ENCODE assay signal across 12 cellular contexts in the genomic region with DNA sequence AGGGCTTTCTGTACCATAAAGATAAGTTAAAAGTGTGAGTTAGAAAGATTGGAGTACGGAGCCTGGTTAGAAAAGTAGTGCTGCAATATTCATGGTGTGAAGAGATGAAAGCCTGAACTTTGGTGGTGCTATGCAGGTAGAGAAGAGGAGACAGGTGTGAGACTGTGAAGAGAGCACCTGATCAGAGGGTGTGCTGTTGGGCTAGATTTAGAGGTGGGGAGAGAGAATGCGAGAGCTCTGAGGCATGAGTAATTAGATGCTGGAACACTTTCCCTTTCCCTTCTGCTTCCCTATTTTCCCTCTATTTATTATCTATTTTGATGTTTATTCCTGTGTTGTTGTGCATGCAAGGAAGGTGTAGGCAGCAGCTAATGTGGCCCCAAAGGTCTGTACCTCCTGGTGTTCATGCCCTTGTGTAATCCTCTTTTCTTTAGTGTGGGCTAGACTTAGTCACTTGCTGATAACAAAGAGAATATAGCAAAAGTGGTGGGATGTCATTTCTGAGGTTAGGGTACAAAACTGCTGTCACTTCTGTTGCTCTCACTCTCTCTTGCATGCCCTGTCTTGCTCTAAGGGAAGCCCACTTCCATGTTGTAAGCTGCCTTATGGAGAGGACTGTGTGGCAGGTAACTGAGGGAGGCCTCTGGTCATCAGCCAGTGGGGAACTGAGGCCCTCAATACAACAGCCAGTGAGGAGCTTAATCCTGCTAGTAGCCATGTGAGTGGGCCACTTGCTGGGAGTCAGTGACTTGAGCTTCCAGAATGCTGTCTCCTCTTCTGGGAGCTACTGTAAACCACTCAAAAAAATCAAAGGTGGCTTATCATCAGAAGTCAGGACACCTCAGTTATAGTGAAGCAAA. TPM values are rescaled to one million over a fixed set of nuclear protein-coding genes. Genes with fewer than 3 reads are reported as not detected.
DNase-seq lines count a peak whose midpoint lies in the region; ATAC-seq and TF ChIP-seq lines count a peak whose summit lies in the region.
"Had no signal": no experiment of that assay in that cellular context is flagged by ENCODE, and none has a peak within 500 bp of the region (broad histone marks: within the 10 kb centered on the region; RNA-seq: fewer than 3 reads in every experiment).

No MANE protein-coding gene starts in this region.

- in situ Hi-C loops in GM23248 (cut with MboI) = no loop called here

- H3K9me2 ChIP-seq in GM23248 (ENCODE audit: insufficient read depth) = no peaks in the 10 kb centered on the region

- no peaks in the 10 kb centered on the region for H3K36me3 ChIP-seq in CD4-positive, alpha-beta memory T cell (ENCODE audit: insufficient read depth, low read length)
- no peaks in the 10 kb centered on the region for H3K36me3 ChIP-seq in GM23248 (ENCODE audit: low read depth)

- no peaks in the 10 kb centered on the region for H4K20me1 ChIP-seq in GM23248 (ENCODE audit: insufficient read depth)

- no peak overlapping the region for H3K27ac ChIP-seq in CD4-positive, alpha-beta memory T cell (ENCODE audit: low read depth, low read length)
- no peak overlapping the region for H3K27ac ChIP-seq in GM23248
- H3K27ac ChIP-seq: foreskin keratinocyte had no signal

- no peaks in the 10 kb centered on the region for H3F3A ChIP-seq in GM23248 (ENCODE audit: insufficient read depth)

- DNase-seq in CD4-positive, alpha-beta memory T cell = no peak
- DNase-seq in HFFc6 = no peak
- DNase-seq in cerebellum (ENCODE audit: low spot score) = peak; percentile 49
- no peak for DNase-seq in natural killer cell
- DNase-seq in GM23248 = no peak
- no peak for DNase-seq in HCEC 1CT
- DNase-seq: activated CD4-positive, CD25-positive, alpha-beta regulatory T cell treated with anti-CD3 and anti-CD28 coated beads, Interleukin-2, amount 50 U/mL, for 72 hours; KG1; NCI-H187 had no signal

- peaks cover 33% of the 10 kb centered on the region for H3K79me2 ChIP-seq in GM23248 (ENCODE audit: insufficient read depth)

- no peak for TF ChIP-seq CTCF in HFFc6 (IDR thresholded peaks at IDR 0.05)
- TF ChIP-seq CTCF in natural killer cell (IDR thresholded peaks at IDR 0.05) = no peak

- H3K4me1 ChIP-seq in CD4-positive, alpha-beta memory T cell (ENCODE audit: insufficient read depth, low read length) = peaks cover 52% of the 10 kb centered on the region
- H3K4me1 ChIP-seq in GM23248 (ENCODE audit: insufficient read depth) = peaks cover 12% of the 10 kb centered on the region; the same call in 1 of the 2 replicates

- CTCF ChIA-PET in CD4-positive, alpha-beta memory T cell (lab: Charles Lee; ENCODE audit: partially characterized antibody) = interaction anchor here (1.1 to 3.6 kb wide), 16 partner anchors 8 to 222 kb away, joined by 3 to 58 read pairs (median 8); no protein-coding TSS in a partner anchor

- WGBS in GM23248 (ENCODE audit: low coverage in 1 of 2, low lambda C conversion rate in 2 of 2, missing lambda C conversion rate in 2 of 2), 2 experiments = 87 to 94% methylated on average over 2 of the region's 2 CpGs

- H3K4me1 Mint-ChIP-seq in CD4-positive, alpha-beta memory T cell = peaks cover 39 to 57% (median 47%) of the 10 kb centered on the region in 4 donors
- H3K4me1 Mint-ChIP-seq in HFFc6 (ENCODE audit: low read depth) = peaks cover 38% of the 10 kb centered on the region
- peaks cover 63 to 67% of the 10 kb centered on the region in 2 donors for H3K4me1 Mint-ChIP-seq in natural killer cell

- ATAC-seq in natural killer cell (no peak), GM19397 (IDR thresholded peaks at IDR 0.05; ENCODE audit: unreplicated experiment) (no peak)
- ATAC-seq: foreskin keratinocyte had no signal

- no peaks in the 10 kb centered on the region for H3K27me3 Mint-ChIP-seq in CD4-positive, alpha-beta memory T cell
- no peaks in the 10 kb centered on the region; the same call in none of the 2 replicates for H3K27me3 Mint-ChIP-seq in HFFc6 (ENCODE audit: insufficient read depth)
- no peaks in the 10 kb centered on the region for H3K27me3 Mint-ChIP-seq in natural killer cell (ENCODE audit: low read depth in 2 of 2)

- peak overlapping the region in 5 of 7 donors; percentile 25 to 65 (median 49) for H3K27ac Mint-ChIP-seq in CD4-positive, alpha-beta memory T cell
- H3K27ac Mint-ChIP-seq in HFFc6 (no peak overlapping the region), natural killer cell (peak overlapping the region; percentile 7 to 96)
- H3K27ac Mint-ChIP-seq: activated T-helper 1 cell treated with anti-CD3 and anti-CD28 coated beads, Interleukin-12 subunit alpha, Interleukin-12 subunit beta, Interleukin-2, Interleukin-4 antibody, amounts not matched to agents 30 ng/mL and 10 ng/mL and 1 ng/mL, durations not matched to agents 14 hours and 24 hours and 36 hours had no signal

- POLR2A ChIA-PET in CD4-positive, alpha-beta memory T cell (lab: Charles Lee; ENCODE audit: partially characterized antibody) = interaction anchor here (1.1 to 3.7 kb wide), 9 partner anchors 9 to 202 kb away, joined by 3 to 39 read pairs (median 5); no protein-coding TSS in a partner anchor

- H3K9me3 ChIP-seq in CD4-positive, alpha-beta memory T cell (ENCODE audit: control insufficient read depth in 1 of 2, low read length in 2 of 2) = no peaks in the 10 kb centered on the region
- no peaks in the 10 kb centered on the region for H3K9me3 ChIP-seq in GM23248 (ENCODE audit: low read depth)

- no peak overlapping the region for H3K4me3 ChIP-seq in CD4-positive, alpha-beta memory T cell (ENCODE audit: low read length in 2 of 2)
- H3K4me3 ChIP-seq in GM23248 = no peak overlapping the region

- no peak overlapping the region for H2AFZ ChIP-seq in GM23248

- no peaks in the 10 kb centered on the region for H3K9me3 Mint-ChIP-seq in CD4-positive, alpha-beta memory T cell
- H3K9me3 Mint-ChIP-seq in HFFc6 = no peaks in the 10 kb centered on the region
- no peaks in the 10 kb centered on the region for H3K9me3 Mint-ChIP-seq in natural killer cell
- H3K9me3 Mint-ChIP-seq: activated T-helper 1 cell treated with anti-CD3 and anti-CD28 coated beads, Interleukin-12 subunit alpha, Interleukin-12 subunit beta, Interleukin-2, Interleukin-4 antibody, amounts not matched to agents 30 ng/mL and 10 ng/mL and 1 ng/mL, durations not matched to agents 14 hours and 24 hours and 36 hours had no signal

- H3K27me3 ChIP-seq in CD4-positive, alpha-beta memory T cell (ENCODE audit: insufficient read depth, low read length) = no peaks in the 10 kb centered on the region
- no peaks in the 10 kb centered on the region for H3K27me3 ChIP-seq in GM23248 (replicated peaks; ENCODE audit: insufficient read depth)
- H3K27me3 ChIP-seq: foreskin keratinocyte had no signal

- intact Hi-C loops in CD4-positive, alpha-beta memory T cell (cut with micrococcal nuclease) = loop anchor here (5.0 kb wide), 1 partner anchor 233 kb away; a partner anchor contains a TSS
- intact Hi-C loops in natural killer cell (cut with micrococcal nuclease) = loop anchor here (5.0 kb wide), 1 partner anchor 128 kb away; no protein-coding TSS in a partner anchor

- peak overlapping the region; percentile 19 to 94 (median 92) for H3K4me3 Mint-ChIP-seq in CD4-positive, alpha-beta memory T cell
- H3K4me3 Mint-ChIP-seq in HFFc6 (peak overlapping the region; percentile 3), natural killer cell (peak overlapping the region; percentile 96)

- no peak overlapping the region for H3K4me2 ChIP-seq in GM23248 (ENCODE audit: unreplicated experiment)

- H3K36me3 Mint-ChIP-seq in CD4-positive, alpha-beta memory T cell = peaks cover 9 to 12% of the 10 kb centered on the region in 2 donors
- H3K36me3 Mint-ChIP-seq in HFFc6 (ENCODE audit: low read depth) = peaks cover 11% of the 10 kb centered on the region
- H3K36me3 Mint-ChIP-seq in natural killer cell = no peaks in the 10 kb centered on the region

- H3K9ac ChIP-seq in GM23248 = no peak overlapping the region

RNA-seq across cellular contexts. Expression of a gene that starts 2.6 kb away (rescaled TPM):
- 10 to 100 TPM; 60.4 to 62.2 TPM for total RNA-seq in CD4-positive, alpha-beta memory T cell
- 10 to 100 TPM in 1 of 2 donors, 1 to 10 TPM in 1; 8.7 to 24.8 TPM for polyA plus RNA-seq in CD4-positive, alpha-beta memory T cell
- 10 to 100 TPM in 3 of 6 experiments, 1 to 10 TPM in 3; 8.4 to 11.4 (median 9.8) TPM for total RNA-seq in HFFc6 (2021; fragmentation: NEBNext Ultra II Directional; extraction: Animal tissue kit (Norgen Biotek cat#: 25700))
- total RNA-seq in cerebellum (28.2 TPM), natural killer cell (10 to 100 TPM; 37.5 to 48.6 (median 47.9) TPM)
- 3.4 and 3.7 TPM in 2 replicates for total RNA-seq in GM23248 (2014; rRNA removed; shearing (Covaris generic))
- polyA plus RNA-seq in GM23248 (2016; fragmentation: Nextera tagmentation; extraction: Ambion mirVana) = 4.5 and 4.9 TPM in 2 replicates

Comparison
In these comparisons a context has a peak if more than half of its experiments do, and no peak if none do; other contexts are left out.
1. H3K4me3 Mint-ChIP-seq: peak in every context shown above with its lines; median percentile 96 in natural killer cell; 92 in CD4-positive, alpha-beta memory T cell; 3 in HFFc6.